8 cellular contexts compared by ENCODE assay signal in genomic region chr1:9317591-9318331, GRCh38. TPM values are rescaled to one million over a fixed set of nuclear protein-coding genes. Genes with fewer than 3 reads are reported as not detected.
DNase-seq lines count a peak whose midpoint lies in the region; ATAC-seq and TF ChIP-seq lines count a peak whose summit lies in the region.

No MANE protein-coding gene starts in this region.

- H3K9ac ChIP-seq in OCI-LY3 (ENCODE audit: low read length), result no peak overlapping the region

- no peaks in the 10 kb centered on the region for H4K20me1 ChIP-seq in OCI-LY3 (ENCODE audit: insufficient read depth, low read length)

- H3K9me3 ChIP-seq in OCI-LY3 (ENCODE audit: insufficient read depth, low read length) (no peaks in the 10 kb centered on the region), psoas muscle (no peaks in the 10 kb centered on the region)

- H3K27ac ChIP-seq in OCI-LY3 (ENCODE audit: low read length), result no peak overlapping the region
- H3K27ac ChIP-seq in psoas muscle, result no peak overlapping the region

- ATAC-seq in esophagus mucosa, result peak; percentile 41
- peak in 3 of 4 donors; percentile 25 to 50 (median 34) for ATAC-seq in psoas muscle
- no peak for ATAC-seq in HG02798 (IDR thresholded peaks at IDR 0.05; ENCODE audit: poor library complexity, unreplicated experiment)
- ATAC-seq in GM18909 (IDR thresholded peaks at IDR 0.05; ENCODE audit: poor library complexity, unreplicated experiment), result no peak

- no peak overlapping the region for H3K4me3 ChIP-seq in OCI-LY3 (ENCODE audit: low read length)
- no peak overlapping the region for H3K4me3 ChIP-seq in psoas muscle

- H3K36me3 ChIP-seq in OCI-LY3 (replicated peaks; ENCODE audit: low read depth, low read length) (no peaks in the 10 kb centered on the region), psoas muscle (ENCODE audit: insufficient read depth in 1 of 2, low read depth in 1 of 2) (no peaks in the 10 kb centered on the region)

- H3K4me1 ChIP-seq in OCI-LY3 (ENCODE audit: low read length) (peaks cover 22% of the 10 kb centered on the region), psoas muscle (peaks cover 20% of the 10 kb centered on the region)

- no peaks in the 10 kb centered on the region for H3K79me2 ChIP-seq in OCI-LY3 (ENCODE audit: low read length)

- H3K27me3 ChIP-seq in OCI-LY3 (ENCODE audit: low read depth, low read length) (no peaks in the 10 kb centered on the region), psoas muscle (ENCODE audit: insufficient read depth in 3 of 3, low read length in 2 of 3) (no peaks in the 10 kb centered on the region)

- TF ChIP-seq CTCF in GM20000 (IDR thresholded peaks at IDR 0.05; ENCODE audit: extremely low read depth, missing control alignments), result no peak
- no peak for TF ChIP-seq CTCF in OCI-LY3 (IDR thresholded peaks at IDR 0.05; ENCODE audit: low read depth, low read length)
- TF ChIP-seq CTCF in psoas muscle (IDR thresholded peaks at IDR 0.05), result no peak

- peak overlapping the region; percentile 14; the same call in 1 of the 2 replicates for H3K4me2 ChIP-seq in OCI-LY3 (ENCODE audit: low read length)

- 37 to 52% (median 48%) methylated on average over 26 of the region's 26 CpGs for WGBS in psoas muscle, 3 donors

- H2AFZ ChIP-seq in OCI-LY3 (ENCODE audit: low read depth, low read length), result no peak overlapping the region

- intact Hi-C loops in psoas muscle (cut with DNase I), result loop anchor here in 1 of 2 donors (5.0 kb wide), 1 partner anchor 40 kb away; no protein-coding TSS in a partner anchor

- DNase-seq in GM20000 (ENCODE audit: low spot score), result peak; percentile 45
- DNase-seq in psoas muscle, result peak; percentile 70 to 80
- no peak for DNase-seq in NCI-H526 treated with DMSO at 0.1 percent for 48 hours (lab: John Stamatoyannopoulos, UW)
- DNase-seq in middle frontal gyrus (ENCODE audit: extremely low spot score, low spot score), result no peak

RNA-seq across cellular contexts. Expression of gene SPSB1, which starts 25.1 kb away (rescaled TPM):
- total RNA-seq in esophagus mucosa (15.5 TPM), psoas muscle (10 to 100 TPM; 12.0 to 60.7 (median 42.1) TPM)
- polyA plus RNA-seq in psoas muscle, result 10 to 100 TPM; 22.9 to 46.2 (median 28.6) TPM

Comparison
In these comparisons a context has a peak if more than half of its experiments do, and no peak if none do; other contexts are left out.
1. DNase-seq: peak in GM20000 (single experiment) and psoas muscle (2 of 2); none in NCI-H526 treated with DMSO at 0.1 percent for 48 hours (single experiment) and middle frontal gyrus (single experiment).
2. ATAC-seq: peak in esophagus mucosa (single experiment) and psoas muscle (3 of 4); none in HG02798 (single experiment) and GM18909 (single experiment).